Comparison of ENCODE assay signal across 27 cellular contexts in genomic region chr18:37249171-37249886, GRCh38.
DNase-seq lines count a peak whose midpoint lies in the region; ATAC-seq, FAIRE-seq and TF ChIP-seq lines count a peak whose summit lies in the region.
"Had no signal": no experiment of that assay in that cellular context is flagged by ENCODE, and none has a peak within 500 bp of the region (broad histone marks: within the 10 kb centered on the region; RNA-seq: fewer than 3 reads in every experiment).

No MANE protein-coding gene starts in this region.

- no peak for TF ChIP-seq RAD21 in H1 (IDR thresholded peaks at IDR 0.05 in 1 of 2, conservative IDR thresholded peaks at IDR 0.05 in 1 of 2; ENCODE audit: low read depth in 2 of 2, low read length in 2 of 2)

- H3K4me2 ChIP-seq in H1 (ENCODE audit: insufficient read depth in 1 of 2, low read depth in 2 of 2, low read length in 2 of 2) (no peak overlapping the region), neural progenitor cell (no peak overlapping the region)
- H3K4me2 ChIP-seq: A549, GM23338 had no signal

- H3K56ac ChIP-seq in H1 (replicated peaks; ENCODE audit: insufficient read length, low read depth, low read length) = no peak overlapping the region

- H2BK15ac ChIP-seq in H1 (ENCODE audit: low read length) = 0 out of 2 replicates have a peak overlapping the region, but pooled peaks have one; percentile 16

- peaks cover 7% of the 10 kb centered on the region for H3K4me1 Mint-ChIP-seq in neural progenitor cell
- H3K4me1 Mint-ChIP-seq: CD14-positive monocyte had no signal

- peak overlapping the region; percentile 68 for H3K27ac Mint-ChIP-seq in neural progenitor cell
- H3K27ac Mint-ChIP-seq: CD14-positive monocyte; CD4-positive, alpha-beta T cell; GM23338; HFFc6 had no signal

- TF ChIP-seq CTCF in Peyer's patch (IDR thresholded peaks at IDR 0.05) (no peak), H1 (IDR thresholded peaks at IDR 0.05; ENCODE audit: control extremely low read depth in 1 of 3, insufficient read depth in 1 of 3, low read depth in 1 of 3, low read length in 3 of 3) (no peak), neural progenitor cell (IDR thresholded peaks at IDR 0.05) (no peak), spleen (IDR thresholded peaks at IDR 0.05 in 8 of 11, conservative IDR thresholded peaks at IDR 0.05 in 3 of 11) (no peak), stomach (IDR thresholded peaks at IDR 0.05) (no peak)

- H3K27ac ChIP-seq in Peyer's patch (no peak overlapping the region), H1 (ENCODE audit: low read depth, low read length) (no peak overlapping the region), neural progenitor cell (no peak overlapping the region), spleen (no peak overlapping the region), stomach (no peak overlapping the region)
- H3K27ac ChIP-seq: A549; BLaER1 treated with 17β-estradiol and CSF1 and Interleukin-3, amounts not matched to agents 10 nM and 100 nM had no signal

- ATAC-seq in HG02678 (IDR thresholded peaks at IDR 0.05; ENCODE audit: unreplicated experiment) (no peak), GM18861 (IDR thresholded peaks at IDR 0.05; ENCODE audit: unreplicated experiment) (no peak), Right ventricle myocardium inferior (no peak)
- ATAC-seq: A549, GM12878, GM23338 had no signal

- H3K36me3 ChIP-seq in Peyer's patch (no peaks in the 10 kb centered on the region), H1 (ENCODE audit: control insufficient read depth in 2 of 4, insufficient read depth in 4 of 4, low read length in 3 of 4) (no peaks in the 10 kb centered on the region), neural progenitor cell (no peaks in the 10 kb centered on the region), spleen (no peaks in the 10 kb centered on the region), stomach (no peaks in the 10 kb centered on the region)
- H3K36me3 ChIP-seq: BE2C; BLaER1 treated with 17β-estradiol and CSF1 and Interleukin-3, amounts not matched to agents 10 nM and 100 nM; HAP-1 had no signal

- H3K4me1 ChIP-seq in Peyer's patch (peaks cover 0 to 11% (median 5%) of the 10 kb centered on the region in 4 donors), H1 (replicated peaks in 1 of 4; ENCODE audit: control insufficient read depth in 3 of 4, insufficient read depth in 4 of 4, low read length in 3 of 4) (peaks cover 1 to 16% (median 8%) of the 10 kb centered on the region in 4 experiments), neural progenitor cell (peaks cover 6% of the 10 kb centered on the region), spleen (peaks cover 0 to 11% (median 8%) of the 10 kb centered on the region in 6 donors), stomach (peaks cover 4 to 24% (median 15%) of the 10 kb centered on the region in 4 donors)
- H3K4me1 ChIP-seq: A549, BE2C, HAP-1 had no signal

- no peaks in the 10 kb centered on the region for H3F3A ChIP-seq in neural progenitor cell (ENCODE audit: low read depth)

- H3K18ac ChIP-seq in H1 (ENCODE audit: extremely low read depth, low read length) = no peak overlapping the region

- CTCF ChIA-PET in H1 (lab: Charles Lee; ENCODE audit: partially characterized antibody) = interaction anchor here (0.7 to 4.7 kb wide), 16 partner anchors 9 to 307 kb away, joined by 3 to 36 read pairs (median 3); no protein-coding TSS in a partner anchor

- H3K79me2 ChIP-seq in H1 (ENCODE audit: control insufficient read depth in 1 of 2, insufficient read depth in 2 of 2, low read length in 2 of 2) (no peaks in the 10 kb centered on the region), neural progenitor cell (ENCODE audit: low read depth) (no peaks in the 10 kb centered on the region)

- peaks cover 7% of the 10 kb centered on the region; the same call in 1 of the 2 replicates for H3K23me2 ChIP-seq in H1 (ENCODE audit: low read depth, low read length)

- WGBS in H1 (ENCODE audit: extremely low coverage in 1 of 2, insufficient coverage in 1 of 2, insufficient read length in 1 of 2, insufficient replicate concordance in 2 of 2, low coverage in 1 of 2, low lambda C conversion rate in 2 of 2, missing lambda C conversion rate in 1 of 2), 2 experiments = 85% methylated on average over 11 of the region's 11 CpGs; no CpG with 5 or more reads in 1 of the 2 experiments
- WGBS in spleen, 5 donors = 75 to 85% (median 79%) methylated on average over 9 to 11 of the region's 11 CpGs
- 72 to 81% (median 79%) methylated on average over 11 of the region's 11 CpGs for WGBS in stomach, 5 donors

- TF ChIP-seq POLR2A in Peyer's patch (IDR thresholded peaks at IDR 0.05) (no peak), H1 (IDR thresholded peaks at IDR 0.05; ENCODE audit: control extremely low read depth in 1 of 2, low read depth in 2 of 2, low read length in 2 of 2) (no peak), spleen (IDR thresholded peaks at IDR 0.05) (no peak), stomach (IDR thresholded peaks at IDR 0.05) (no peak)

- H3K14ac ChIP-seq in H1 (ENCODE audit: insufficient read length) = no peak overlapping the region

- intact Hi-C loops in spleen (cut with DNase I; ENCODE audit: low total_unique reads) (no loop called here), Right ventricle myocardium inferior (cut with DNase I) (no loop called here), stomach (cut with DNase I; ENCODE audit: low total_unique reads) (no loop called here)

- H4K20me1 ChIP-seq in H1 (replicated peaks in 1 of 2; ENCODE audit: control insufficient read depth in 1 of 2, insufficient read depth in 2 of 2, low read length in 2 of 2) = peaks cover 0 to 6% of the 10 kb centered on the region in 2 experiments
- no peaks in the 10 kb centered on the region for H4K20me1 ChIP-seq in neural progenitor cell (ENCODE audit: low read depth)

- H3K9me3 ChIP-seq in Peyer's patch (no peaks in the 10 kb centered on the region), H1 (ENCODE audit: insufficient read depth in 2 of 2, low read depth in 1 of 2, low read length in 1 of 2) (no peaks in the 10 kb centered on the region), neural progenitor cell (ENCODE audit: low read depth) (no peaks in the 10 kb centered on the region), spleen (no peaks in the 10 kb centered on the region), stomach (no peaks in the 10 kb centered on the region)
- H3K9me3 ChIP-seq: A549; BE2C; BLaER1 treated with 17β-estradiol and CSF1 and Interleukin-3, amounts not matched to agents 10 nM and 100 nM; HAP-1 had no signal

- TF ChIP-seq EP300 in H1 (IDR thresholded peaks at IDR 0.05; ENCODE audit: borderline replicate concordance in 1 of 2, low read depth in 2 of 2, low read length in 2 of 2) (no peak), stomach (IDR thresholded peaks at IDR 0.05) (no peak)

- no peak overlapping the region for H4K91ac ChIP-seq in H1 (replicated peaks; ENCODE audit: insufficient read length, low read length)

- FAIRE-seq in H1 (lab: Jason Lieb, UNC) = no peak
- FAIRE-seq: A549, D721Med, GM12878, H54 had no signal

- H3K79me1 ChIP-seq in H1 (ENCODE audit: low read depth, low read length) = no peaks in the 10 kb centered on the region; the same call in 1 of the 2 replicates

- H4K5ac ChIP-seq in H1 (ENCODE audit: insufficient read length, low read depth, low read length) = no peak overlapping the region

- peak overlapping the region; percentile 43; the same call in 1 of the 2 replicates for H4K8ac ChIP-seq in H1 (ENCODE audit: extremely low read depth, insufficient read depth, low read length)

- H2AK5ac ChIP-seq in H1 (ENCODE audit: low read depth, low read length) = no peak overlapping the region

- H3K36me3 Mint-ChIP-seq in neural progenitor cell = no peaks in the 10 kb centered on the region
- H3K36me3 Mint-ChIP-seq: CD14-positive monocyte; CD8-positive, alpha-beta memory T cell had no signal

- DNase-seq in Peyer's patch = peak in 2 of 3 donors; percentile 14 to 32
- DNase-seq in H1 (ENCODE audit: low read depth in 1 of 2, low spot score in 2 of 2) = no peak
- DNase-seq in neural progenitor cell (ENCODE audit: low spot score) = no peak
- DNase-seq in spleen = peak; percentile 56
- no peak for DNase-seq in Right ventricle myocardium inferior (ENCODE audit: missing footprints)
- DNase-seq in stomach = no peak
- DNase-seq: 8988T; ACHN; AML-193; BE2C; CD4-positive, alpha-beta T cell; CD8-positive, alpha-beta memory T cell; DMS 273 treated with DMSO at 0.1 percent for 48 hours; DMS79; EL; GDM1; HFFc6 had no signal

- H2AFZ ChIP-seq in H1 (ENCODE audit: low read length) = no peak overlapping the region
- no peak overlapping the region for H2AFZ ChIP-seq in neural progenitor cell (replicated peaks)
- H2AFZ ChIP-seq: GM23338 had no signal

- H3K9me3 Mint-ChIP-seq in neural progenitor cell = no peaks in the 10 kb centered on the region
- H3K9me3 Mint-ChIP-seq: CD4-positive, alpha-beta T cell; GM23338; HFFc6 had no signal

- H3K27me3 ChIP-seq in Peyer's patch = no peaks in the 10 kb centered on the region
- peaks cover 2 to 22% (median 15%) of the 10 kb centered on the region in 4 experiments for H3K27me3 ChIP-seq in H1 (replicated peaks in 1 of 4; ENCODE audit: control insufficient read depth in 3 of 4, extremely low read depth in 1 of 4, insufficient read depth in 3 of 4, low read length in 3 of 4)
- peaks cover 51% of the 10 kb centered on the region for H3K27me3 ChIP-seq in neural progenitor cell
- peaks cover 0 to 76% (median 22%) of the 10 kb centered on the region in 7 donors for H3K27me3 ChIP-seq in spleen (replicated peaks in 1 of 7)
- peaks cover 0 to 61% (median 12%) of the 10 kb centered on the region in 3 donors for H3K27me3 ChIP-seq in stomach
- H3K27me3 ChIP-seq: BE2C had no signal

- no peak overlapping the region for H3K4me3 Mint-ChIP-seq in neural progenitor cell
- H3K4me3 Mint-ChIP-seq: CD4-positive, alpha-beta T cell; CD8-positive, alpha-beta memory T cell; GM23338; HFFc6 had no signal

- no peak overlapping the region for H2BK12ac ChIP-seq in H1 (ENCODE audit: low read depth, low read length)

- H3K4ac ChIP-seq in H1 (replicated peaks; ENCODE audit: insufficient read length, low read depth, low read length) = peak overlapping the region; percentile 61

- H3K9ac ChIP-seq in H1 (replicated peaks in 1 of 4; ENCODE audit: extremely low read depth in 1 of 4, low read depth in 3 of 4, low read length in 3 of 4) = no peak overlapping the region
- no peak overlapping the region for H3K9ac ChIP-seq in neural progenitor cell
- H3K9ac ChIP-seq: BLaER1 treated with 17β-estradiol and CSF1 and Interleukin-3, amounts not matched to agents 10 nM and 100 nM had no signal

- POLR2A ChIA-PET in H1 (lab: Charles Lee; ENCODE audit: partially characterized antibody) = interaction anchor here (2.7 kb wide), 1 partner anchor 9 kb away, joined by 10 read pairs; no protein-coding TSS in a partner anchor

- no peak overlapping the region for H3K23ac ChIP-seq in H1 (ENCODE audit: insufficient read length)

- no peak overlapping the region for H2BK120ac ChIP-seq in H1 (replicated peaks; ENCODE audit: low read depth, low read length)

- no peak overlapping the region; the same call in 1 of the 2 replicates for H2BK5ac ChIP-seq in H1 (ENCODE audit: low read depth, low read length)

- H3K4me3 ChIP-seq in Peyer's patch (no peak overlapping the region), H1 (ENCODE audit: extremely low read depth in 1 of 4, insufficient read depth in 2 of 4, low read depth in 3 of 4, low read length in 4 of 4) (no peak overlapping the region), neural progenitor cell (no peak overlapping the region), spleen (no peak overlapping the region), stomach (no peak overlapping the region)
- H3K4me3 ChIP-seq: A549; BLaER1 treated with 17β-estradiol and CSF1 and Interleukin-3, amounts not matched to agents 10 nM and 100 nM; GM12878; GM23338; HAP-1 had no signal

- peaks cover 6% of the 10 kb centered on the region for H3K27me3 Mint-ChIP-seq in neural progenitor cell (ENCODE audit: insufficient read depth, low read depth)

- H2BK20ac ChIP-seq in H1 (ENCODE audit: low read length) = no peak overlapping the region

Comparison
In these comparisons a context has a peak if more than half of its experiments do, and no peak if none do; other contexts are left out.
1. DNase-seq: peak in Peyer's patch (2 of 3) and spleen (single experiment); none in H1 (0 of 2), neural progenitor cell (single experiment), Right ventricle myocardium inferior (single experiment) and stomach (single experiment).